27 cellular contexts compared by ENCODE assay signal in the genomic region with DNA sequence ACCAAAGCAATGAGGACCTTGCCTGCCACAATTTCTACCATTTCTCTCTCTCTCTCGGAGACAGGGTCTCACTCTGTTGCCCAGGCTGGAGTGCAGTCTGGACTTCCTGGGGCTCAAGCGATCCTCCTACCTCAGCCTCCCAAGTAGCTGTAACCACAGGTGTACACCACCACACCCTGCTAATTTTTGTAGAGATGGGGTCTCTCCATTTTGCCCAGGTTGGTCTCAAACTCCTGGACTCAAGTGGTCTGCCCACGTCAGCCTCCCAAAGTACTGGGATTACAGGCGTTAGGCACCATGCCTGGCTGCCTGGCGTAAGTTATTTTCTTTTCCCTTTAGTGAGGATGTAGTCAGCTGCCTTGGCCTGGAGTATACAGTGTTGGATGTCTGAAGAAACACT. TPM values are rescaled to one million over a fixed set of nuclear protein-coding genes. Genes with fewer than 3 reads are reported as not detected.
DNase-seq lines count a peak whose midpoint lies in the region; ATAC-seq, FAIRE-seq and TF ChIP-seq lines count a peak whose summit lies in the region.
"Had no signal": no experiment of that assay in that cellular context is flagged by ENCODE, and none has a peak within 500 bp of the region (broad histone marks: within the 10 kb centered on the region; RNA-seq: fewer than 3 reads in every experiment).

No MANE protein-coding gene starts in this region.

- H3F3A ChIP-seq in PC-3 (ENCODE audit: low read length, unreplicated experiment): no peaks in the 10 kb centered on the region

- no peaks in the 10 kb centered on the region for H4K20me1 ChIP-seq in HepG2 (ENCODE audit: insufficient read depth, low read length)
- H4K20me1 ChIP-seq in PC-3 (ENCODE audit: low read length): no peaks in the 10 kb centered on the region
- H4K20me1 ChIP-seq: BLaER1 had no signal

- no peaks in the 10 kb centered on the region for H3K9me2 ChIP-seq in PC-3 (replicated peaks; ENCODE audit: low read length)

- TF ChIP-seq RAD21 in HepG2 (CRISPR knock-in tag; IDR thresholded peaks at IDR 0.05): no peak

- CTCF ChIA-PET in HepG2 (lab: Yijun Ruan, JAX; ENCODE audit: low intra/inter-chr PET ratio, low total read pairs) (no interaction called here), PC-3 (lab: Charles Lee) (no interaction called here)

- H2AK5ac ChIP-seq in trophoblast cell (ENCODE audit: low read length): no peak overlapping the region

- no peak for TF ChIP-seq POLR2A in HepG2 (IDR thresholded peaks at IDR 0.05; ENCODE audit: insufficient read depth in 1 of 2, low read depth in 2 of 2, low read length in 2 of 2)
- no peak for TF ChIP-seq POLR2A in right lobe of liver (IDR thresholded peaks at IDR 0.05)
- no peak for TF ChIP-seq POLR2A in vagina (IDR thresholded peaks at IDR 0.05)

- DNase-seq in HepG2 (ENCODE audit: low spot score) (no peak), right lobe of liver (no peak), PC-3 (no peak), mesenteric fat pad (ENCODE audit: low spot score) (peak; percentile 53), trophoblast cell (no peak), glomerular visceral epithelial cell (ENCODE audit: extremely low spot score) (no peak), vagina (ENCODE audit: extremely low spot score in 2 of 2) (no peak)
- DNase-seq: 8988T; ACHN; BE2C; C1 segment of cervical spinal cord; CD4-positive, alpha-beta memory T cell; CD4-positive, CD25-positive, alpha-beta regulatory T cell; CD8-positive, alpha-beta memory T cell; COR-L47; DMS 273 treated with DMSO at 0.1 percent for 48 hours; DMS153; DMS53; DMS79; DND-41; GDM1 had no signal

- TF ChIP-seq CTCF in HepG2 (CRISPR knock-in tag; IDR thresholded peaks at IDR 0.05) (no peak), right lobe of liver (IDR thresholded peaks at IDR 0.05) (no peak), PC-3 (conservative IDR thresholded peaks at IDR 0.05; ENCODE audit: low read depth, low read length) (no peak), vagina (IDR thresholded peaks at IDR 0.05) (no peak)

- H2BK120ac ChIP-seq in trophoblast cell (ENCODE audit: insufficient read depth, low read length, poor library complexity): no peak overlapping the region

- H3K4me1 ChIP-seq in HepG2 (ENCODE audit: insufficient read depth, low read length) (peaks cover 29% of the 10 kb centered on the region), right lobe of liver (peaks cover 0 to 22% (median 9%) of the 10 kb centered on the region in 4 donors), PC-3 (ENCODE audit: insufficient read depth, low read length) (peaks cover 36% of the 10 kb centered on the region), trophoblast cell (ENCODE audit: control insufficient read depth in 1 of 2, insufficient read depth in 2 of 2, low read length in 2 of 2) (peaks cover 0 to 5% of the 10 kb centered on the region in 2 experiments), vagina (no peaks in the 10 kb centered on the region)
- H3K4me1 ChIP-seq: BE2C, BLaER1 had no signal

- H4K91ac ChIP-seq in trophoblast cell (ENCODE audit: low read depth, low read length): peak overlapping the region; percentile 21

- H2BK5ac ChIP-seq in trophoblast cell (ENCODE audit: low read depth, low read length, poor library complexity): no peak overlapping the region

- H3K23ac ChIP-seq in trophoblast cell (ENCODE audit: low read length): no peak overlapping the region

- H3K4ac ChIP-seq in trophoblast cell (ENCODE audit: low read depth, low read length): no peak overlapping the region

- peak overlapping the region; percentile 7; the same call in 1 of the 2 replicates for H3K4me2 ChIP-seq in HepG2 (ENCODE audit: low read depth, low read length)
- H3K4me2 ChIP-seq in PC-3 (ENCODE audit: low read length): no peak overlapping the region
- H3K4me2 ChIP-seq in trophoblast cell (ENCODE audit: low read length): no peak overlapping the region
- H3K4me2 ChIP-seq: BLaER1 had no signal

- 52% methylated on average over 5 of the region's 5 CpGs for WGBS in HepG2 (ENCODE audit: low lambda C conversion rate)
- WGBS in right lobe of liver (ENCODE audit: insufficient coverage, low coverage, low lambda C conversion rate, missing lambda C conversion rate): no CpG with 5 or more reads among the region's 5 CpGs
- WGBS in trophoblast cell (ENCODE audit: extremely low coverage, insufficient coverage, insufficient read length): no CpG with 5 or more reads among the region's 5 CpGs

- H3K36me3 ChIP-seq in HepG2 (replicated peaks in 1 of 2; ENCODE audit: control insufficient read depth in 1 of 2, insufficient read depth in 2 of 2, low read length in 2 of 2): no peaks in the 10 kb centered on the region
- H3K36me3 ChIP-seq in right lobe of liver: no peaks in the 10 kb centered on the region
- no peaks in the 10 kb centered on the region for H3K36me3 ChIP-seq in PC-3 (ENCODE audit: low read depth, low read length)
- H3K36me3 ChIP-seq in trophoblast cell (ENCODE audit: control insufficient read depth in 1 of 2, insufficient read depth in 2 of 2, low read length in 2 of 2): no peaks in the 10 kb centered on the region
- H3K36me3 ChIP-seq in vagina: no peaks in the 10 kb centered on the region
- H3K36me3 ChIP-seq: BE2C, BLaER1 had no signal

- H3K9ac ChIP-seq in HepG2 (ENCODE audit: insufficient read depth, low read depth, low read length) (no peak overlapping the region), PC-3 (ENCODE audit: low read length) (no peak overlapping the region), trophoblast cell (ENCODE audit: low read length) (no peak overlapping the region)
- H3K9ac ChIP-seq: BLaER1 had no signal

- H3K9me3 ChIP-seq in HepG2 (ENCODE audit: low read length): no peaks in the 10 kb centered on the region
- no peaks in the 10 kb centered on the region for H3K9me3 ChIP-seq in right lobe of liver
- H3K9me3 ChIP-seq in PC-3 (ENCODE audit: low read length): no peaks in the 10 kb centered on the region
- H3K9me3 ChIP-seq in trophoblast cell (ENCODE audit: insufficient read depth, low read depth, low read length): peaks cover 4% of the 10 kb centered on the region
- H3K9me3 ChIP-seq in vagina: no peaks in the 10 kb centered on the region
- H3K9me3 ChIP-seq: BE2C, BLaER1 had no signal

- H3K27ac ChIP-seq in HepG2 (ENCODE audit: extremely low read length, insufficient read depth, low read length): no peak overlapping the region
- H3K27ac ChIP-seq in right lobe of liver: no peak overlapping the region
- H3K27ac ChIP-seq in PC-3 (ENCODE audit: low read length): peak overlapping the region; percentile 21; the same call in 1 of the 2 replicates
- no peak overlapping the region for H3K27ac ChIP-seq in trophoblast cell (ENCODE audit: low read depth, low read length)
- H3K27ac ChIP-seq in vagina: no peak overlapping the region
- H3K27ac ChIP-seq: BLaER1 had no signal

- no peak for FAIRE-seq in HepG2 (lab: Jason Lieb, UNC)
- FAIRE-seq: A204.1, GM12878, GM12892, GM18507, GM19239 had no signal

- H3K27me3 ChIP-seq in HepG2 (ENCODE audit: control insufficient read depth in 1 of 2, insufficient read depth in 2 of 2, low read length in 2 of 2) (no peaks in the 10 kb centered on the region), right lobe of liver (no peaks in the 10 kb centered on the region), PC-3 (ENCODE audit: low read length) (no peaks in the 10 kb centered on the region), trophoblast cell (ENCODE audit: insufficient read depth, low read length) (no peaks in the 10 kb centered on the region), vagina (no peaks in the 10 kb centered on the region)
- H3K27me3 ChIP-seq: BE2C, BLaER1 had no signal

- no peak overlapping the region for H4K8ac ChIP-seq in trophoblast cell (ENCODE audit: low read depth, low read length)

- no peak overlapping the region for H2BK12ac ChIP-seq in trophoblast cell (ENCODE audit: low read length)

- H3K4me3 ChIP-seq in HepG2 (replicated peaks in 1 of 3; ENCODE audit: insufficient read depth in 1 of 3, low read depth in 2 of 3, low read length in 3 of 3) (no peak overlapping the region), right lobe of liver (no peak overlapping the region), PC-3 (ENCODE audit: low read length) (no peak overlapping the region), trophoblast cell (ENCODE audit: low read depth, low read length) (no peak overlapping the region), vagina (no peak overlapping the region)
- H3K4me3 ChIP-seq: BLaER1, GM12878 had no signal

- H3K18ac ChIP-seq in trophoblast cell (ENCODE audit: low read length): no peak overlapping the region

- H4K12ac ChIP-seq in trophoblast cell (ENCODE audit: low read depth, low read length): no peak overlapping the region

- BruUV-seq in HepG2 (replicated peaks; lab: Mats Ljungman, UMichigan) (no TSS peak), PC-3 (replicated peaks; lab: Mats Ljungman, UMichigan) (no TSS peak)

- TF ChIP-seq EP300 in HepG2 (IDR thresholded peaks at IDR 0.05; ENCODE audit: low read depth in 2 of 2, low read length in 2 of 2): no peak
- no peak for TF ChIP-seq EP300 in HepG2 (CRISPR knock-in tag; IDR thresholded peaks at IDR 0.05; ENCODE audit: borderline replicate concordance)

- in situ Hi-C loops in HepG2 (cut with HindIII; ENCODE audit: extremely low pct_ligation_motif_present, low pct_unique_long_range_greater_than_20kb): no loop called here

- H3K79me2 ChIP-seq in HepG2 (ENCODE audit: insufficient read depth, low read length) (no peaks in the 10 kb centered on the region), PC-3 (ENCODE audit: low read length) (no peaks in the 10 kb centered on the region), trophoblast cell (ENCODE audit: control insufficient read depth, insufficient read depth, low read length, poor library complexity) (no peaks in the 10 kb centered on the region)

- H2AFZ ChIP-seq in HepG2 (ENCODE audit: low read length) (no peak overlapping the region), PC-3 (ENCODE audit: low read length) (no peak overlapping the region), trophoblast cell (ENCODE audit: insufficient read depth, low read length, poor library complexity) (no peak overlapping the region)

- intact Hi-C loops in HepG2 (cut with micrococcal nuclease; ENCODE audit: unreplicated experiment) (no loop called here), right lobe of liver (cut with DNase I) (no loop called here), PC-3 (cut with micrococcal nuclease) (no loop called here), vagina (cut with DNase I) (no loop called here)

- no peaks in the 10 kb centered on the region for H3K79me1 ChIP-seq in trophoblast cell (ENCODE audit: low read length)

- POLR2A ChIA-PET in HepG2 (lab: Yijun Ruan, JAX) (no interaction called here), PC-3 (lab: Charles Lee; ENCODE audit: unreplicated experiment) (no interaction called here)

- no peak overlapping the region for H3K14ac ChIP-seq in trophoblast cell (ENCODE audit: low read length)

- ATAC-seq in HepG2 (no peak), right lobe of liver (no peak), PC-3 (no peak)
- ATAC-seq: GM12878 had no signal

RNA-seq across cellular contexts. Expression of gene INO80, which starts 37.7 kb away (rescaled TPM):
- 14.8 and 18.5 TPM in 2 replicates for total RNA-seq in HepG2 (2016; rRNA removed; fragmentation: Illumina TruSeq; extraction: Trizol)
- total RNA-seq in HepG2 (2016; cell fraction: cytosol; rRNA removed; fragmentation: Illumina TruSeq; extraction: Trizol; ENCODE audit: low read depth): 6.4 and 10.2 TPM in 2 replicates
- total RNA-seq in HepG2 (2016; cell fraction: insoluble cytoplasmic fraction; rRNA removed; fragmentation: Illumina TruSeq; extraction: Trizol): 15.9 and 17.0 TPM in 2 replicates
- total RNA-seq in HepG2 (2016; cell fraction: membrane; rRNA removed; fragmentation: Illumina TruSeq; extraction: Trizol): 6.5 and 7.4 TPM in 2 replicates
- 20.6 and 22.8 TPM in 2 replicates for total RNA-seq in HepG2 (2016; cell fraction: nucleus; rRNA removed; fragmentation: Illumina TruSeq; extraction: Trizol)
- polyA plus RNA-seq in HepG2 (2011; rRNA removed): 3.6 and 4.9 TPM in 2 replicates
- polyA plus RNA-seq in HepG2 (2011; cell fraction: cytosol; rRNA removed): 3.5 and 3.6 TPM in 2 replicates
- 10.3 and 12.1 TPM in 2 replicates for polyA plus RNA-seq in HepG2 (2011; cell fraction: nucleus; rRNA removed)
- polyA plus RNA-seq in HepG2 (2012): 9.6 and 12.2 TPM in 2 replicates
- 1.4 and 1.9 TPM in 2 replicates for polyA plus RNA-seq in HepG2 (2016; cell fraction: cytosol; fragmentation: Illumina TruSeq; extraction: Trizol; ENCODE audit: low read depth)
- 11.6 and 14.5 TPM in 2 replicates for polyA plus RNA-seq in HepG2 (2016; cell fraction: insoluble cytoplasmic fraction; fragmentation: Illumina TruSeq; extraction: Trizol; ENCODE audit: low read depth)
- 3.2 TPM in 2 replicates for polyA plus RNA-seq in HepG2 (2016; cell fraction: membrane; fragmentation: Illumina TruSeq; extraction: Trizol; ENCODE audit: low read depth)
- polyA plus RNA-seq in HepG2 (2016; cell fraction: nucleus; fragmentation: Illumina TruSeq; extraction: Trizol; ENCODE audit: insufficient read depth, low read depth): 24.6 and 30.0 TPM in 2 replicates
- 18.6 and 20.6 TPM in 2 replicates for polyA minus RNA-seq in HepG2 (2011; rRNA and poly(A)+ RNA removed; ENCODE audit: low replicate concordance)
- 8.1 and 15.6 TPM in 2 replicates for polyA minus RNA-seq in HepG2 (2011; cell fraction: cytosol; rRNA and poly(A)+ RNA removed)
- polyA minus RNA-seq in HepG2 (2011; cell fraction: nucleus; rRNA and poly(A)+ RNA removed): 40.0 and 46.2 TPM in 2 replicates
- total RNA-seq in right lobe of liver: 10 to 100 TPM in 4 of 6 experiments, 1 to 10 TPM in 2; 7.8 to 12.5 (median 11.2) TPM
- total RNA-seq in PC-3 (2014; rRNA removed): 38.4 and 47.7 TPM in 2 replicates
- 27.2 TPM for total RNA-seq in mesenteric fat pad
- polyA plus RNA-seq in trophoblast cell (2013): 12.9 and 13.2 TPM in 2 replicates
- 31.7 TPM for total RNA-seq in vagina
